In the genomic region with DNA sequence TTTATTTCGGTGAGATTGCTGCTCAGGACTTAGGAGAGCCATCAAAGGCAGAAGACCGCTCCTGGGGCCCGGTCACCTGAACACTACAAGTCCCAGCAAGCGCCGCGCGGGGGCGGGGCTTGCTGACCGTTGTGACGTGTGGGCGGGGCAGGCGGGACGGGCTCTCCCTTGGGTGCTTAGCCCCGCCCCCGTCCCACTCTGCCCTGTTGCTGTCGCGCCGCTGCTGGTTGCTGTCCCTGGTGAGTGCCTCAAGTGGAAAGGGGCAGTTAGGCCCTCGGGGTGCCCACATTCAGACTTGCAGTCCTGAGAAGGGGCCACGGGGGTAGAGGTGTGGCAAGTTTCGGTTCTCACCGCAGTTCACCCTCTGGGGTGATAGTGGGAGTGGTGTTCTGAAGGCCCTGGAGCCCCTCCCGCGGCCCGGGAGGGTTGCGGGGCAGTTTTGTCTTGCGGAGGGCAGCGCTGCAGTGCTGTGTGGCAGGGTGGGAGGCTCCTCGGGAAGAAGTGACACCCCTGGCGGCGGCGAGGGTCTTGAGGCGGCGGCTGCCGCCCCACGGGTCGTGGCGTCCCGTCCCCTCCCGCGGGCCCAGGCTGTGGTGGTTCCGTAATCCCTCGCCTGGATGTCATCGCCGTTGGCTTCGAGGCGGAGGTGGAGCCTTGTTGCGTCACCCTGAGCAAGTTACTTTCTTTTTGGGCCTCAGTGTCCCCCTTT, we compare ENCODE assay signal across 1 cellular context.
TF ChIP-seq lines count a peak whose summit lies in the region.

A gene with protein sequence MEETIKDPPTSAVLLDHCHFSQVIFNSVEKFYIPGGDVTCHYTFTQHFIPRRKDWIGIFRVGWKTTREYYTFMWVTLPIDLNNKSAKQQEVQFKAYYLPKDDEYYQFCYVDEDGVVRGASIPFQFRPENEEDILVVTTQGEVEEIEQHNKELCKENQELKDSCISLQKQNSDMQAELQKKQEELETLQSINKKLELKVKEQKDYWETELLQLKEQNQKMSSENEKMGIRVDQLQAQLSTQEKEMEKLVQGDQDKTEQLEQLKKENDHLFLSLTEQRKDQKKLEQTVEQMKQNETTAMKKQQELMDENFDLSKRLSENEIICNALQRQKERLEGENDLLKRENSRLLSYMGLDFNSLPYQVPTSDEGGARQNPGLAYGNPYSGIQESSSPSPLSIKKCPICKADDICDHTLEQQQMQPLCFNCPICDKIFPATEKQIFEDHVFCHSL (plus strand): TSS at position 196 of the 709 bp plus-strand sequence. CDS start 10,673 bp downstream, outside the sequence.

TF ChIP-seq in HepG2, 621 proteins besides CTCF, POLR2A, EP300 and RAD21 (continued from another document and continues in another):
- TF ChIP-seq, protein P1, sequence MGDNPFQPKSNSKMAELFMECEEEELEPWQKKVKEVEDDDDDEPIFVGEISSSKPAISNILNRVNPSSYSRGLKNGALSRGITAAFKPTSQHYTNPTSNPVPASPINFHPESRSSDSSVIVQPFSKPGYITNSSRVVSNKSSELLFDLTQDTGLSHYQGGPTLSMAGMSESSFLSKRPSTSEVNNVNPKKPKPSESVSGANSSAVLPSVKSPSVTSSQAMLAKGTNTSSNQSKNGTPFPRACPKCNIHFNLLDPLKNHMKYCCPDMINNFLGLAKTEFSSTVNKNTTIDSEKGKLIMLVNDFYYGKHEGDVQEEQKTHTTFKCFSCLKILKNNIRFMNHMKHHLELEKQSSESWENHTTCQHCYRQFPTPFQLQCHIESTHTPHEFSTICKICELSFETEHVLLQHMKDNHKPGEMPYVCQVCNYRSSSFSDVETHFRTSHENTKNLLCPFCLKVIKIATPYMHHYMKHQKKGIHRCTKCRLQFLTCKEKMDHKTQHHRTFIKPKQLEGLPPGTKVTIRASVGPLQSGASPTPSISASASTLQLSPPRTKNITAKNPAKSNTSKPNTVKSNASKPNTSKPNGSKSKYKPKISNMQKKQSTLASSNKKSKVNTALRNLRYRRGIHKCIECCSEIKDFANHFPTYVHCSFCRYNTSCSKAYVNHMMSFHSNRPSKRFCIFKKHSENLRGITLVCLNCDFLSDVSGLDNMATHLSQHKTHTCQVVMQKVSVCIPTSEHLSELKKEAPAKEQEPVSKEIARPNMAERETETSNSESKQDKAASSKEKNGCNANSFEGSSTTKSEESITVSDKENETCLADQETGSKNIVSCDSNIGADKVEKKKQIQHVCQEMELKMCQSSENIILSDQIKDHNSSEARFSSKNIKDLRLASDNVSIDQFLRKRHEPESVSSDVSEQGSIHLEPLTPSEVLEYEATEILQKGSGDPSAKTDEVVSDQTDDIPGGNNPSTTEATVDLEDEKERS (CRISPR knock-in tag; IDR thresholded peaks at IDR 0.05), result peak; percentile 89
- peak; percentile 80 for TF ChIP-seq NR2C2 (CRISPR knock-in tag; IDR thresholded peaks at IDR 0.05; ENCODE audit: borderline replicate concordance)
- TF ChIP-seq ZNF652 (CRISPR knock-in tag; IDR thresholded peaks at IDR 0.05; ENCODE audit: borderline replicate concordance, low read depth), result no peak
- TF ChIP-seq HOXA9 (CRISPR knock-in tag; IDR thresholded peaks at IDR 0.05; ENCODE audit: borderline replicate concordance), result no peak
- TF ChIP-seq ZNF17 (CRISPR knock-in tag; IDR thresholded peaks at IDR 0.05), result no peak
- TF ChIP-seq ZNF235 (CRISPR knock-in tag; IDR thresholded peaks at IDR 0.05; ENCODE audit: borderline replicate concordance), result peak; percentile 39; the same call in 1 of the 2 replicates
- TF ChIP-seq, protein P2, sequence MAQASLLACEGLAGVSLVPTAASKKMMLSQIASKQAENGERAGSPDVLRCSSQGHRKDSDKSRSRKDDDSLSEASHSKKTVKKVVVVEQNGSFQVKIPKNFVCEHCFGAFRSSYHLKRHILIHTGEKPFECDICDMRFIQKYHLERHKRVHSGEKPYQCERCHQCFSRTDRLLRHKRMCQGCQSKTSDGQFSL (CRISPR knock-in tag; IDR thresholded peaks at IDR 0.05), result no peak
- TF ChIP-seq ZSCAN20 (CRISPR knock-in tag; IDR thresholded peaks at IDR 0.05; ENCODE audit: borderline replicate concordance), result no peak; the same call in 1 of the 2 replicates
- no peak for TF ChIP-seq SCMH1 (CRISPR knock-in tag; IDR thresholded peaks at IDR 0.05; ENCODE audit: borderline replicate concordance)
- TF ChIP-seq, protein P3, sequence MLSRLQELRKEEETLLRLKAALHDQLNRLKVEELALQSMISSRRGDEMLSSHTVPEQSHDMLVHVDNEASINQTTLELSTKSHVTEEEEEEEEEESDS (CRISPR knock-in tag; IDR thresholded peaks at IDR 0.05; ENCODE audit: borderline replicate concordance), result no peak
- no peak for TF ChIP-seq PRPF4 (IDR thresholded peaks at IDR 0.05; ENCODE audit: low read depth, low read length, poor library complexity, severe bottlenecking)
- TF ChIP-seq ZNF253 (CRISPR knock-in tag; IDR thresholded peaks at IDR 0.05; ENCODE audit: borderline replicate concordance), result peak; percentile 42; the same call in 1 of the 2 replicates
- TF ChIP-seq, protein P4, sequence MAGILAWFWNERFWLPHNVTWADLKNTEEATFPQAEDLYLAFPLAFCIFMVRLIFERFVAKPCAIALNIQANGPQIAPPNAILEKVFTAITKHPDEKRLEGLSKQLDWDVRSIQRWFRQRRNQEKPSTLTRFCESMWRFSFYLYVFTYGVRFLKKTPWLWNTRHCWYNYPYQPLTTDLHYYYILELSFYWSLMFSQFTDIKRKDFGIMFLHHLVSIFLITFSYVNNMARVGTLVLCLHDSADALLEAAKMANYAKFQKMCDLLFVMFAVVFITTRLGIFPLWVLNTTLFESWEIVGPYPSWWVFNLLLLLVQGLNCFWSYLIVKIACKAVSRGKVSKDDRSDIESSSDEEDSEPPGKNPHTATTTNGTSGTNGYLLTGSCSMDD (CRISPR knock-in tag; IDR thresholded peaks at IDR 0.05), result no peak
- no peak for TF ChIP-seq ZNF282 (IDR thresholded peaks at IDR 0.05; ENCODE audit: partially characterized antibody)
- no peak for TF ChIP-seq PAF1 (CRISPR knock-in tag; IDR thresholded peaks at IDR 0.05)
- TF ChIP-seq TAF15 (IDR thresholded peaks at IDR 0.05; ENCODE audit: low read depth, low read length, poor library complexity, severe bottlenecking), result no peak
- TF ChIP-seq TEAD2 (CRISPR knock-in tag; IDR thresholded peaks at IDR 0.05), result 0 out of 2 replicates have a peak, but pooled peaks have one; percentile 0
- TF ChIP-seq PAWR (CRISPR knock-in tag; IDR thresholded peaks at IDR 0.05; ENCODE audit: borderline replicate concordance), result peak; percentile 66; the same call in 1 of the 2 replicates
- TF ChIP-seq KDM1A (CRISPR knock-in tag; IDR thresholded peaks at IDR 0.05), result no peak
- TF ChIP-seq ZNF570 (CRISPR knock-in tag; IDR thresholded peaks at IDR 0.05; ENCODE audit: borderline replicate concordance), result no peak
- no peak for TF ChIP-seq KLF9 (CRISPR knock-in tag; IDR thresholded peaks at IDR 0.05; ENCODE audit: low read depth)
- no peak; the same call in 1 of the 2 replicates for TF ChIP-seq SSRP1 (CRISPR knock-in tag; IDR thresholded peaks at IDR 0.05)
- TF ChIP-seq ZNF296 (CRISPR knock-in tag; conservative IDR thresholded peaks at IDR 0.05), result no peak
- peak; percentile 37; the same call in 1 of the 2 replicates for TF ChIP-seq AKAP8 (CRISPR knock-in tag; IDR thresholded peaks at IDR 0.05)
- TF ChIP-seq MAFK (conservative IDR thresholded peaks at IDR 0.05 in 1 of 2, IDR thresholded peaks at IDR 0.05 in 1 of 2; ENCODE audit: low read length in 2 of 2), result no peak
- no peak for TF ChIP-seq NFE2 (CRISPR knock-in tag; IDR thresholded peaks at IDR 0.05)
- TF ChIP-seq, protein P5, sequence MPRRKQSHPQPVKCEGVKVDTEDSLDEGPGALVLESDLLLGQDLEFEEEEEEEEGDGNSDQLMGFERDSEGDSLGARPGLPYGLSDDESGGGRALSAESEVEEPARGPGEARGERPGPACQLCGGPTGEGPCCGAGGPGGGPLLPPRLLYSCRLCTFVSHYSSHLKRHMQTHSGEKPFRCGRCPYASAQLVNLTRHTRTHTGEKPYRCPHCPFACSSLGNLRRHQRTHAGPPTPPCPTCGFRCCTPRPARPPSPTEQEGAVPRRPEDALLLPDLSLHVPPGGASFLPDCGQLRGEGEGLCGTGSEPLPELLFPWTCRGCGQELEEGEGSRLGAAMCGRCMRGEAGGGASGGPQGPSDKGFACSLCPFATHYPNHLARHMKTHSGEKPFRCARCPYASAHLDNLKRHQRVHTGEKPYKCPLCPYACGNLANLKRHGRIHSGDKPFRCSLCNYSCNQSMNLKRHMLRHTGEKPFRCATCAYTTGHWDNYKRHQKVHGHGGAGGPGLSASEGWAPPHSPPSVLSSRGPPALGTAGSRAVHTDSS (CRISPR knock-in tag; conservative IDR thresholded peaks at IDR 0.05), result no peak
- 0 out of 2 replicates have a peak, but pooled peaks have one; percentile 47 for TF ChIP-seq MZF1 (CRISPR knock-in tag; IDR thresholded peaks at IDR 0.05; ENCODE audit: borderline replicate concordance)
- TF ChIP-seq JARID2 (CRISPR knock-in tag; IDR thresholded peaks at IDR 0.05; ENCODE audit: insufficient replicate concordance), result no peak
- no peak for TF ChIP-seq JUND (CRISPR knock-in tag; IDR thresholded peaks at IDR 0.05)
- TF ChIP-seq ZNF552 (CRISPR knock-in tag; IDR thresholded peaks at IDR 0.05; ENCODE audit: borderline replicate concordance), result no peak
- TF ChIP-seq ZNF713 (CRISPR knock-in tag; IDR thresholded peaks at IDR 0.05), result 0 out of 2 replicates have a peak, but pooled peaks have one; percentile 72
- no peak for TF ChIP-seq NFE2L2 (IDR thresholded peaks at IDR 0.05; ENCODE audit: low read length)
- peak; percentile 74; the same call in 1 of the 2 replicates for TF ChIP-seq MTA1 (CRISPR knock-in tag; IDR thresholded peaks at IDR 0.05; ENCODE audit: borderline replicate concordance)
- TF ChIP-seq, protein P6, sequence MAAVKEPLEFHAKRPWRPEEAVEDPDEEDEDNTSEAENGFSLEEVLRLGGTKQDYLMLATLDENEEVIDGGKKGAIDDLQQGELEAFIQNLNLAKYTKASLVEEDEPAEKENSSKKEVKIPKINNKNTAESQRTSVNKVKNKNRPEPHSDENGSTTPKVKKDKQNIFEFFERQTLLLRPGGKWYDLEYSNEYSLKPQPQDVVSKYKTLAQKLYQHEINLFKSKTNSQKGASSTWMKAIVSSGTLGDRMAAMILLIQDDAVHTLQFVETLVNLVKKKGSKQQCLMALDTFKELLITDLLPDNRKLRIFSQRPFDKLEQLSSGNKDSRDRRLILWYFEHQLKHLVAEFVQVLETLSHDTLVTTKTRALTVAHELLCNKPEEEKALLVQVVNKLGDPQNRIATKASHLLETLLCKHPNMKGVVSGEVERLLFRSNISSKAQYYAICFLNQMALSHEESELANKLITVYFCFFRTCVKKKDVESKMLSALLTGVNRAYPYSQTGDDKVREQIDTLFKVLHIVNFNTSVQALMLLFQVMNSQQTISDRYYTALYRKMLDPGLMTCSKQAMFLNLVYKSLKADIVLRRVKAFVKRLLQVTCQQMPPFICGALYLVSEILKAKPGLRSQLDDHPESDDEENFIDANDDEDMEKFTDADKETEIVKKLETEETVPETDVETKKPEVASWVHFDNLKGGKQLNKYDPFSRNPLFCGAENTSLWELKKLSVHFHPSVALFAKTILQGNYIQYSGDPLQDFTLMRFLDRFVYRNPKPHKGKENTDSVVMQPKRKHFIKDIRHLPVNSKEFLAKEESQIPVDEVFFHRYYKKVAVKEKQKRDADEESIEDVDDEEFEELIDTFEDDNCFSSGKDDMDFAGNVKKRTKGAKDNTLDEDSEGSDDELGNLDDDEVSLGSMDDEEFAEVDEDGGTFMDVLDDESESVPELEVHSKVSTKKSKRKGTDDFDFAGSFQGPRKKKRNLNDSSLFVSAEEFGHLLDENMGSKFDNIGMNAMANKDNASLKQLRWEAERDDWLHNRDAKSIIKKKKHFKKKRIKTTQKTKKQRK (IDR thresholded peaks at IDR 0.05; ENCODE audit: low read length), result no peak
- no peak; the same call in 1 of the 2 replicates for TF ChIP-seq PAX8 (CRISPR knock-in tag; IDR thresholded peaks at IDR 0.05; ENCODE audit: borderline replicate concordance)
- no peak for TF ChIP-seq HOXA5 (CRISPR knock-in tag; IDR thresholded peaks at IDR 0.05)
- peak; percentile 94 for TF ChIP-seq ZC3H13 (CRISPR knock-in tag; IDR thresholded peaks at IDR 0.05)
- 0 out of 2 replicates have a peak, but pooled peaks have one; percentile 47 for TF ChIP-seq NCOA5 (CRISPR knock-in tag; IDR thresholded peaks at IDR 0.05)
- TF ChIP-seq CCAR2 (optimal IDR thresholded peaks at IDR 0.05; ENCODE audit: low read depth, low read length), result no peak
- TF ChIP-seq, protein P7, sequence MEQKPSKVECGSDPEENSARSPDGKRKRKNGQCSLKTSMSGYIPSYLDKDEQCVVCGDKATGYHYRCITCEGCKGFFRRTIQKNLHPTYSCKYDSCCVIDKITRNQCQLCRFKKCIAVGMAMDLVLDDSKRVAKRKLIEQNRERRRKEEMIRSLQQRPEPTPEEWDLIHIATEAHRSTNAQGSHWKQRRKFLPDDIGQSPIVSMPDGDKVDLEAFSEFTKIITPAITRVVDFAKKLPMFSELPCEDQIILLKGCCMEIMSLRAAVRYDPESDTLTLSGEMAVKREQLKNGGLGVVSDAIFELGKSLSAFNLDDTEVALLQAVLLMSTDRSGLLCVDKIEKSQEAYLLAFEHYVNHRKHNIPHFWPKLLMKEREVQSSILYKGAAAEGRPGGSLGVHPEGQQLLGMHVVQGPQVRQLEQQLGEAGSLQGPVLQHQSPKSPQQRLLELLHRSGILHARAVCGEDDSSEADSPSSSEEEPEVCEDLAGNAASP (CRISPR knock-in tag; IDR thresholded peaks at IDR 0.05; ENCODE audit: borderline replicate concordance), result peak; percentile 8; the same call in 1 of the 2 replicates
- TF ChIP-seq ZNF460 (CRISPR knock-in tag; IDR thresholded peaks at IDR 0.05; ENCODE audit: borderline replicate concordance), result no peak
- TF ChIP-seq ZNF569 (CRISPR knock-in tag; IDR thresholded peaks at IDR 0.05; ENCODE audit: borderline replicate concordance), result no peak
- TF ChIP-seq, protein P8, sequence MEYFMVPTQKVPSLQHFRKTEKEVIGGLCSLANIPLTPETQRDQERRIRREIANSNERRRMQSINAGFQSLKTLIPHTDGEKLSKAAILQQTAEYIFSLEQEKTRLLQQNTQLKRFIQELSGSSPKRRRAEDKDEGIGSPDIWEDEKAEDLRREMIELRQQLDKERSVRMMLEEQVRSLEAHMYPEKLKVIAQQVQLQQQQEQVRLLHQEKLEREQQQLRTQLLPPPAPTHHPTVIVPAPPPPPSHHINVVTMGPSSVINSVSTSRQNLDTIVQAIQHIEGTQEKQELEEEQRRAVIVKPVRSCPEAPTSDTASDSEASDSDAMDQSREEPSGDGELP (IDR thresholded peaks at IDR 0.05; ENCODE audit: borderline replicate concordance, low read depth), result peak; percentile 65; the same call in 1 of the 2 replicates
- no peak for TF ChIP-seq SYNCRIP (IDR thresholded peaks at IDR 0.05; ENCODE audit: insufficient read depth, low read depth, low read length)
- TF ChIP-seq, protein P9, sequence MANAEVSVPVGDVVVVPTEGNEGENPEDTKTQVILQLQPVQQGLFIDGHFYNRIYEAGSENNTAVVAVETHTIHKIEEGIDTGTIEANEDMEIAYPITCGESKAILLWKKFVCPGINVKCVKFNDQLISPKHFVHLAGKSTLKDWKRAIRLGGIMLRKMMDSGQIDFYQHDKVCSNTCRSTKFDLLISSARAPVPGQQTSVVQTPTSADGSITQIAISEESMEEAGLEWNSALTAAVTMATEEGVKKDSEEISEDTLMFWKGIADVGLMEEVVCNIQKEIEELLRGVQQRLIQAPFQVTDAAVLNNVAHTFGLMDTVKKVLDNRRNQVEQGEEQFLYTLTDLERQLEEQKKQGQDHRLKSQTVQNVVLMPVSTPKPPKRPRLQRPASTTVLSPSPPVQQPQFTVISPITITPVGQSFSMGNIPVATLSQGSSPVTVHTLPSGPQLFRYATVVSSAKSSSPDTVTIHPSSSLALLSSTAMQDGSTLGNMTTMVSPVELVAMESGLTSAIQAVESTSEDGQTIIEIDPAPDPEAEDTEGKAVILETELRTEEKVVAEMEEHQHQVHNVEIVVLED (CRISPR knock-in tag; IDR thresholded peaks at IDR 0.05; ENCODE audit: borderline replicate concordance), result peak; percentile 93
- peak; percentile 80; the same call in 1 of the 2 replicates for TF ChIP-seq ZNF563 (CRISPR knock-in tag; IDR thresholded peaks at IDR 0.05)
- TF ChIP-seq NR2F1 (CRISPR knock-in tag; IDR thresholded peaks at IDR 0.05), result no peak
- no peak for TF ChIP-seq JUN (CRISPR knock-in tag; IDR thresholded peaks at IDR 0.05)
